In the genomic region with DNA sequence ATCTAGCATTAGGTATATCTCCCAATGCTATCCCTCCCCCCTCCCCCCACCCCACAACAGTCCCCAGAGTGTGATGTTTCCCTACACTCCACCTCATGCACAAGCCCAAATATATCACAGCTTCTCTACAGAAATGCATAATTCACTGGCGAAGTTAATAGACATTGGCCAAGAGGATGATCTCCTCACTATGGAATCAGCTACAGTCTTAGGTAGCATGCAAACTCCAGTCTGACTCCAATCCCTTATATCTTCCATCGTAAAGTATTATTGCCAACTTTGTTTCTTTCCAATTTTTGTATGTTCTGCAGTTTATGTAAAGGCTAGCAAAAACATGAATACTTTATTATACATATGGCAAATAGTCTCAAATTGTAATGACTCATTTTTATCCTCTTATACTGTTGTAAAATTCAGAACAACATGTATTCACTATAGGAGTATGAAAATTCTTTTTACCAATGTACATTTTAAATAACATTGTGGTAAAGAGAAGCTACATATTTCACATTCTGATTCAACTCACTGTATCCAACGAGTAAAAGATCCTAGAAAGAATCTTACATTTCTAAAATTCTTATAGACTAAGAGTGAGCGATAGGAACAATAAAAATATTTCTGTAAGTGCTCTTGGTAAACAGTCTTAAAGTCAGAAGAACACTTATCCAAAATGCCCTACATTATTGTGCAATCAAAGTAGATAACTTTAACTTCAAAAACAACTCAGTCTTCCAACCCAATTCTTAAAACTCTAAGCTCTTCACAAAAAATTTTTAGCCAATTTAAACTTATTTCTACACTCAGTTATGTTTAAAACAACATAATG, we compare ENCODE assay signal across 13 cellular contexts. TPM values are rescaled to one million over a fixed set of nuclear protein-coding genes. Genes with fewer than 3 reads are reported as not detected.
DNase-seq lines count a peak whose midpoint lies in the region; ATAC-seq and TF ChIP-seq lines count a peak whose summit lies in the region.
"Had no signal": no experiment of that assay in that cellular context is flagged by ENCODE, and none has a peak within 500 bp of the region (broad histone marks: within the 10 kb centered on the region; RNA-seq: fewer than 3 reads in every experiment).

No MANE protein-coding gene starts in this region.

- no peak overlapping the region for H3K4me2 ChIP-seq in SK-N-SH

- TF ChIP-seq EP300 in SK-N-SH (IDR thresholded peaks at IDR 0.05; ENCODE audit: borderline replicate concordance in 1 of 2, low read depth in 1 of 2, low read length in 1 of 2), result no peak

- H3K9ac ChIP-seq in SK-N-SH, result no peak overlapping the region

- H3K4me1 ChIP-seq in SK-N-SH (ENCODE audit: control insufficient read depth in 1 of 2, insufficient read depth in 2 of 2, low read depth in 1 of 2, low read length in 1 of 2), result no peaks in the 10 kb centered on the region
- peaks cover 13% of the 10 kb centered on the region for H3K4me1 ChIP-seq in cardiac muscle cell (ENCODE audit: low read depth)

- POLR2A ChIA-PET in SK-N-SH (lab: Yijun Ruan, JAX), result no interaction called here

- no peaks in the 10 kb centered on the region for H3K79me2 ChIP-seq in SK-N-SH (ENCODE audit: insufficient read depth)

- no peaks in the 10 kb centered on the region for H4K20me1 ChIP-seq in SK-N-SH (ENCODE audit: insufficient read depth)

- TF ChIP-seq RAD21 in SK-N-SH (IDR thresholded peaks at IDR 0.05; ENCODE audit: low read length), result no peak

- H3K4me1 Mint-ChIP-seq in activated T-cell treated with anti-CD3 and anti-CD28 coated beads, Interleukin-2, amount 50 U/mL, for 24 hours (ENCODE audit: low read depth), result no peaks in the 10 kb centered on the region

- no peaks in the 10 kb centered on the region for H3F3A ChIP-seq in SK-N-SH (replicated peaks; ENCODE audit: insufficient read depth)

- H3K27ac ChIP-seq in SK-N-SH (ENCODE audit: low read depth in 2 of 2, low read length in 1 of 2), result no peak overlapping the region
- peak overlapping the region; percentile 44 for H3K27ac ChIP-seq in cardiac muscle cell
- H3K27ac ChIP-seq: 22Rv1 had no signal

- H3K27ac Mint-ChIP-seq in activated T-cell treated with anti-CD3 and anti-CD28 coated beads, Interleukin-2, amount 50 U/mL, for 24 hours, result no peak overlapping the region
- H3K27ac Mint-ChIP-seq: activated CD8-positive, alpha-beta T cell treated with anti-CD3 and anti-CD28 coated beads for 36 hours had no signal

- ATAC-seq in SK-N-SH treated with all-trans-retinoic acid at 6 μM for 48 hours (no peak; the same call in 2 of the 3 replicates), GM21529 (IDR thresholded peaks at IDR 0.05; ENCODE audit: unreplicated experiment) (no peak), GM19328 (IDR thresholded peaks at IDR 0.05; ENCODE audit: unreplicated experiment) (no peak), HG03565 (IDR thresholded peaks at IDR 0.05; ENCODE audit: unreplicated experiment) (no peak)
- ATAC-seq: activated CD8-positive, alpha-beta T cell treated with anti-CD3 and anti-CD28 coated beads for 36 hours had no signal

- no peak overlapping the region for H3K4me3 Mint-ChIP-seq in activated T-cell treated with anti-CD3 and anti-CD28 coated beads, Interleukin-2, amount 50 U/mL, for 24 hours
- H3K4me3 Mint-ChIP-seq: activated CD8-positive, alpha-beta T cell treated with anti-CD3 and anti-CD28 coated beads for 36 hours had no signal

- H3K36me3 Mint-ChIP-seq in activated T-cell treated with anti-CD3 and anti-CD28 coated beads, Interleukin-2, amount 50 U/mL, for 24 hours (ENCODE audit: low read depth), result no peaks in the 10 kb centered on the region

- H3K27me3 ChIP-seq in SK-N-SH (ENCODE audit: insufficient read depth), result no peaks in the 10 kb centered on the region; the same call in 1 of the 2 replicates
- no peaks in the 10 kb centered on the region for H3K27me3 ChIP-seq in cardiac muscle cell

- no peaks in the 10 kb centered on the region for H3K9me3 ChIP-seq in SK-N-SH
- no peaks in the 10 kb centered on the region for H3K9me3 ChIP-seq in cardiac muscle cell (ENCODE audit: low read depth)

- DNase-seq in SK-N-SH, result no peak
- peak in 1 of 2 donors; percentile 49 for DNase-seq in cardiac muscle cell (ENCODE audit: low read depth in 1 of 2, low spot score in 1 of 2)
- DNase-seq in pons (ENCODE audit: low spot score), result peak; percentile 38
- no peak for DNase-seq in activated T-cell treated with anti-CD3 and anti-CD28 coated beads, Interleukin-2, amount 50 U/mL, for 24 hours
- DNase-seq: activated CD8-positive, alpha-beta T cell treated with anti-CD3 and anti-CD28 coated beads for 36 hours; activated naive CD4-positive, alpha-beta T cell treated with Interleukin-2 at 50 U/mL for 16 hours; stimulated activated CD4-positive, alpha-beta T cell treated with anti-CD3 and anti-CD28 coated beads, Interleukin-12 subunit alpha, Interleukin-12 subunit beta, amount 100 ng/mL, for 4 hours; T-helper 9 cell had no signal

- H3K36me3 ChIP-seq in SK-N-SH (replicated peaks in 1 of 2; ENCODE audit: control insufficient read depth in 1 of 2, insufficient read depth in 2 of 2, low read length in 1 of 2) (no peaks in the 10 kb centered on the region), cardiac muscle cell (no peaks in the 10 kb centered on the region)

- peak overlapping the region in 1 of 2 experiments; percentile 15; a peak in 2 of 4 replicates for H3K4me3 ChIP-seq in SK-N-SH (ENCODE audit: low read depth in 2 of 2, low read length in 1 of 2)
- peak overlapping the region; percentile 23 for H3K4me3 ChIP-seq in cardiac muscle cell

- peaks cover 5% of the 10 kb centered on the region for H3K9me3 Mint-ChIP-seq in activated T-cell treated with anti-CD3 and anti-CD28 coated beads, Interleukin-2, amount 50 U/mL, for 24 hours
- H3K9me3 Mint-ChIP-seq: activated CD8-positive, alpha-beta T cell treated with anti-CD3 and anti-CD28 coated beads for 36 hours had no signal

- no peaks in the 10 kb centered on the region for H3K27me3 Mint-ChIP-seq in activated T-cell treated with anti-CD3 and anti-CD28 coated beads, Interleukin-2, amount 50 U/mL, for 24 hours

- CTCF ChIA-PET in SK-N-SH (lab: Yijun Ruan, JAX), result interaction anchor here (0.9 to 1.0 kb wide), 2 partner anchors 10 to 13 kb away, joined by 3 read pairs; no protein-coding TSS in a partner anchor

- H3K9me2 ChIP-seq in SK-N-SH, result no peaks in the 10 kb centered on the region

- WGBS in SK-N-SH (ENCODE audit: low lambda C conversion rate), result 20% methylated on average over 4 of the region's 4 CpGs

- 0 out of 2 replicates have a peak overlapping the region, but pooled peaks have one; percentile 54 for H2AFZ ChIP-seq in SK-N-SH (ENCODE audit: low read depth)

- TF ChIP-seq CTCF in SK-N-SH (IDR thresholded peaks at IDR 0.05) (no peak), cardiac muscle cell (IDR thresholded peaks at IDR 0.05; ENCODE audit: low read depth, low read length) (no peak)

TF ChIP-seq in SK-N-SH, 30 proteins besides CTCF, POLR2A, EP300 and RAD21 (continues in another document):
- TF ChIP-seq ELF1 (IDR thresholded peaks at IDR 0.05), result no peak
- TF ChIP-seq, protein P1, sequence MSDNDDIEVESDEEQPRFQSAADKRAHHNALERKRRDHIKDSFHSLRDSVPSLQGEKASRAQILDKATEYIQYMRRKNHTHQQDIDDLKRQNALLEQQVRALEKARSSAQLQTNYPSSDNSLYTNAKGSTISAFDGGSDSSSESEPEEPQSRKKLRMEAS (IDR thresholded peaks at IDR 0.05; ENCODE audit: low read depth), result no peak
- TF ChIP-seq, protein P2, sequence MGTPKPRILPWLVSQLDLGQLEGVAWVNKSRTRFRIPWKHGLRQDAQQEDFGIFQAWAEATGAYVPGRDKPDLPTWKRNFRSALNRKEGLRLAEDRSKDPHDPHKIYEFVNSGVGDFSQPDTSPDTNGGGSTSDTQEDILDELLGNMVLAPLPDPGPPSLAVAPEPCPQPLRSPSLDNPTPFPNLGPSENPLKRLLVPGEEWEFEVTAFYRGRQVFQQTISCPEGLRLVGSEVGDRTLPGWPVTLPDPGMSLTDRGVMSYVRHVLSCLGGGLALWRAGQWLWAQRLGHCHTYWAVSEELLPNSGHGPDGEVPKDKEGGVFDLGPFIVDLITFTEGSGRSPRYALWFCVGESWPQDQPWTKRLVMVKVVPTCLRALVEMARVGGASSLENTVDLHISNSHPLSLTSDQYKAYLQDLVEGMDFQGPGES (IDR thresholded peaks at IDR 0.05; ENCODE audit: low read depth, low read length), result no peak
- TF ChIP-seq, protein P3, sequence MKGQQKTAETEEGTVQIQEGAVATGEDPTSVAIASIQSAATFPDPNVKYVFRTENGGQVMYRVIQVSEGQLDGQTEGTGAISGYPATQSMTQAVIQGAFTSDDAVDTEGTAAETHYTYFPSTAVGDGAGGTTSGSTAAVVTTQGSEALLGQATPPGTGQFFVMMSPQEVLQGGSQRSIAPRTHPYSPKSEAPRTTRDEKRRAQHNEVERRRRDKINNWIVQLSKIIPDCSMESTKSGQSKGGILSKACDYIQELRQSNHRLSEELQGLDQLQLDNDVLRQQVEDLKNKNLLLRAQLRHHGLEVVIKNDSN (IDR thresholded peaks at IDR 0.05; ENCODE audit: borderline replicate concordance, low read depth), result no peak

TF ChIP-seq in SK-N-SH treated with all-trans-retinoic acid at 6 μM for 48 hours, 23 proteins besides CTCF, POLR2A, EP300 and RAD21:
- TF ChIP-seq ZFP30 (CRISPR knock-in tag; IDR thresholded peaks at IDR 0.05) (no peak), ZNF565 (CRISPR knock-in tag; conservative IDR thresholded peaks at IDR 0.05; ENCODE audit: low read depth) (no peak)
TF ChIP-seq in SK-N-SH treated with all-trans-retinoic acid at 6 μM for 48 hours: peak in this region for 0.

RNA-seq across cellular contexts. Expression of a gene that starts 0.8 kb away (rescaled TPM):
- polyA plus RNA-seq in SK-N-SH (2012; rRNA removed), result 2.3 TPM in 2 replicates
- 1.7 and 2.3 TPM in 2 replicates for polyA plus RNA-seq in SK-N-SH (2012; cell fraction: cytosol; rRNA removed)
- polyA plus RNA-seq in SK-N-SH (2012; cell fraction: nucleus; rRNA removed), result 4.7 and 4.9 TPM in 2 replicates
- 9.1 and 10.8 TPM in 2 replicates for total RNA-seq in cardiac muscle cell
- polyA plus RNA-seq in cardiac muscle cell, result 5.9 and 10.1 TPM in 2 replicates
- total RNA-seq: activated CD8-positive, alpha-beta T cell treated with anti-CD3 and anti-CD28 coated beads for 36 hours had no signal
